ENCODE assay signal across 8 cellular contexts in genomic region chr19:51531349-51532315, GRCh38. TPM values are rescaled to one million over a fixed set of nuclear protein-coding genes. Genes with fewer than 3 reads are reported as not detected.
A peak's percentile ranks its signal among the peaks of the same experiment; 100 is the strongest.
DNase-seq lines count a peak whose midpoint lies in the region; ATAC-seq lines count a peak whose summit lies in the region.

TSS of gene SIGLEC6 (minus strand) at chr19:51531670. CDS start at chr19:51531648, 22 bp downstream.

- 40% methylated on average over 25 of the region's 25 CpGs for WGBS in right cardiac atrium

- no peaks in the 10 kb centered on the region for H3K27me3 ChIP-seq in right cardiac atrium (ENCODE audit: control insufficient read depth, insufficient read depth)

- peak; percentile 94 for ATAC-seq in GM19351 (IDR thresholded peaks at IDR 0.05; ENCODE audit: unreplicated experiment)
- ATAC-seq in right cardiac atrium = peak; percentile 47 to 75
- ATAC-seq in GM21737 (IDR thresholded peaks at IDR 0.05; ENCODE audit: unreplicated experiment) = no peak

- H3K4me1 ChIP-seq in right cardiac atrium (ENCODE audit: control insufficient read depth, insufficient read depth, low read length) = no peaks in the 10 kb centered on the region

- intact Hi-C loops in right cardiac atrium (cut with DNase I) = no loop called here

- in situ Hi-C loops in G401 (cut with HindIII; ENCODE audit: low sequenced_read_pairs) = no loop called here

- no peak within 1 kb of the TSS for H3K4me3 ChIP-seq in right cardiac atrium (ENCODE audit: low read length)

- no peak within 1 kb of the TSS for H3K27ac ChIP-seq in right cardiac atrium (ENCODE audit: low read length)

- no peaks in the 10 kb centered on the region for H3K9me3 ChIP-seq in right cardiac atrium (ENCODE audit: control insufficient read depth, low read length)

- peak; percentile 74 for DNase-seq in Ammon's horn (ENCODE audit: low spot score)
- DNase-seq in NOMO-1 treated with DMSO at 0.1 percent for 48 hours (lab: John Stamatoyannopoulos, UW; ENCODE audit: unreplicated experiment) = peak; percentile 96
- peak; percentile 41 to 77 (median 76) for DNase-seq in right cardiac atrium
- DNase-seq in NCI-H524 (lab: John Stamatoyannopoulos, UW) = no peak
- DNase-seq in cerebellar nuclear complex (lab: John Stamatoyannopoulos, UW) = no peak
- DNase-seq in G401 (ENCODE audit: low spot score) = no peak

RNA-seq across cellular contexts. Expression of gene SIGLEC6, which starts in this region (rescaled TPM):
- total RNA-seq in right cardiac atrium = under 1 TPM in 3 of 4 donors, not detected in 1; 0.25 to 0.37 (median 0.35) TPM
- not detected for polyA plus RNA-seq in right cardiac atrium
- total RNA-seq in G401 (2014; rRNA removed; shearing (Covaris generic)) = not detected in 2 replicates

Comparison
In these comparisons a context has a peak if more than half of its experiments do, and no peak if none do; other contexts are left out.
1. Peak in DNase-seq and ATAC-seq in right cardiac atrium; RNA of the gene not detected or under 1 TPM.
2. DNase-seq: peak in Ammon's horn (single experiment) and NOMO-1 treated with DMSO at 0.1 percent for 48 hours (single experiment); none in NCI-H524 (0 of 2), cerebellar nuclear complex (0 of 2) and G401 (single experiment).